11 cellular contexts compared by ENCODE assay signal in the genomic region with DNA sequence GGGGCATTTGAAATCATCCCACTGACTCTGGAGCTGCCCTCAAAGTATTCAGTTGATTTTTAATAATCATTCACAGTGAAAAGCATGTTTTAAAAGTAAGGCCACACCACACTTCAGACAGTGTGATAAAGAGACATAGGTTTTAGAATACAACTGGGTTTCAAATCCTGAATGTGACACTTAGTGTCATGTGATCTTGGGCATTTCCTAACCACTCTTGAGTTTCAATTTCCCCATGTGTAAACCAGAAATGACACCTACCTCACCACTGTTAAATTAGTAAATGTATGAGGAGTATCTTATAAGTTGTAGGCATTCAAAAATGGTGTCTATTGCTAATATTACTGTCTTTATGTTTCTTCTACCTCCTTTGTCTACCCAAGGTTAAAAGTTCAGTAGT. TPM values are rescaled to one million over a fixed set of nuclear protein-coding genes. Genes with fewer than 3 reads are reported as not detected.
DNase-seq lines count a peak whose midpoint lies in the region; ATAC-seq and TF ChIP-seq lines count a peak whose summit lies in the region.
"Had no signal": no experiment of that assay in that cellular context is flagged by ENCODE, and none has a peak within 500 bp of the region (broad histone marks: within the 10 kb centered on the region; RNA-seq: fewer than 3 reads in every experiment).

No MANE protein-coding gene starts in this region.

- peaks cover 43% of the 10 kb centered on the region for H3K36me3 ChIP-seq in SU-DHL-6 (ENCODE audit: low read length)
- H3K36me3 ChIP-seq in naive thymus-derived CD4-positive, alpha-beta T cell (ENCODE audit: control insufficient read depth in 2 of 3, insufficient read depth in 3 of 3, low read length in 3 of 3): peaks cover 0 to 29% (median 22%) of the 10 kb centered on the region in 3 experiments

- H3K9me3 ChIP-seq in SU-DHL-6 (ENCODE audit: insufficient read depth, low read length): no peaks in the 10 kb centered on the region
- no peaks in the 10 kb centered on the region for H3K9me3 ChIP-seq in naive thymus-derived CD4-positive, alpha-beta T cell (ENCODE audit: control insufficient read depth in 2 of 3, low read length in 3 of 3)

- no peak overlapping the region for H3K4me3 ChIP-seq in SU-DHL-6 (ENCODE audit: insufficient read depth, low read length, poor library complexity, severe bottlenecking)
- H3K4me3 ChIP-seq in naive thymus-derived CD4-positive, alpha-beta T cell (ENCODE audit: low read length): no peak overlapping the region
- H3K4me3 ChIP-seq: GM23338 had no signal

- no peak for DNase-seq in naive thymus-derived CD4-positive, alpha-beta T cell
- DNase-seq in T-helper 9 cell (no peak), pons (ENCODE audit: low spot score) (no peak), cortex of kidney (lab: John Stamatoyannopoulos, UW) (no peak)
- DNase-seq: right cardiac atrium had no signal

- intact Hi-C loops in naive thymus-derived CD4-positive, alpha-beta T cell (cut with micrococcal nuclease): no loop called here

- H3K27me3 Mint-ChIP-seq in naive thymus-derived CD4-positive, alpha-beta T cell: no peaks in the 10 kb centered on the region

- peaks cover 0 to 11% (median 3%) of the 10 kb centered on the region in 11 donors for H3K9me3 Mint-ChIP-seq in naive thymus-derived CD4-positive, alpha-beta T cell

- H3K36me3 Mint-ChIP-seq in naive thymus-derived CD4-positive, alpha-beta T cell: peaks cover 11 to 80% (median 46%) of the 10 kb centered on the region in 5 donors

- peaks cover 50 to 54% of the 10 kb centered on the region in 2 donors for H3K4me1 ChIP-seq in naive thymus-derived CD4-positive, alpha-beta T cell (ENCODE audit: control insufficient read depth in 2 of 2, insufficient read depth in 2 of 2, low read length in 2 of 2)

- H3K79me2 ChIP-seq in SU-DHL-6 (ENCODE audit: insufficient read depth, low read length): peaks cover 96% of the 10 kb centered on the region

- H3K27ac Mint-ChIP-seq in naive thymus-derived CD4-positive, alpha-beta T cell: peak overlapping the region in 8 of 9 donors; percentile 18 to 97 (median 68)
- H3K27ac Mint-ChIP-seq: GM23338 had no signal

- peak overlapping the region in 8 of 10 donors; percentile 58 to 99 (median 96) for H3K4me3 Mint-ChIP-seq in naive thymus-derived CD4-positive, alpha-beta T cell
- H3K4me3 Mint-ChIP-seq: GM23338 had no signal

- no peak overlapping the region for H3K9ac ChIP-seq in SU-DHL-6 (ENCODE audit: low read length)

- no peak for TF ChIP-seq CTCF in SU-DHL-6 (IDR thresholded peaks at IDR 0.05; ENCODE audit: insufficient read depth, low read length, poor library complexity, severe bottlenecking)

- no peaks in the 10 kb centered on the region for H3K27me3 ChIP-seq in SU-DHL-6 (ENCODE audit: low read length)
- H3K27me3 ChIP-seq in naive thymus-derived CD4-positive, alpha-beta T cell (ENCODE audit: control insufficient read depth in 2 of 2, insufficient read depth in 2 of 2, low read length in 2 of 2): no peaks in the 10 kb centered on the region

- no peak overlapping the region for H2AFZ ChIP-seq in SU-DHL-6 (ENCODE audit: low read depth, low read length, severe bottlenecking)
- H2AFZ ChIP-seq: GM23338 had no signal

- CTCF ChIA-PET in naive thymus-derived CD4-positive, alpha-beta T cell (lab: Charles Lee): no interaction called here

- H4K20me1 ChIP-seq in SU-DHL-6 (ENCODE audit: low read depth, low read length): peaks cover 27% of the 10 kb centered on the region; the same call in 1 of the 2 replicates

- POLR2A ChIA-PET in naive thymus-derived CD4-positive, alpha-beta T cell (lab: Charles Lee): interaction anchor here (0.7 to 1.4 kb wide), 5 partner anchors 30 to 129 kb away, joined by 3 to 6 read pairs (median 3); no protein-coding TSS in a partner anchor

- H3K4me2 ChIP-seq in SU-DHL-6 (ENCODE audit: low read depth, low read length, poor library complexity, severe bottlenecking): peak overlapping the region; percentile 85
- H3K4me2 ChIP-seq: GM23338 had no signal

- peaks cover 12% of the 10 kb centered on the region; the same call in 1 of the 2 replicates for H3F3A ChIP-seq in SU-DHL-6 (ENCODE audit: insufficient read depth)

- ATAC-seq in GM18520 (IDR thresholded peaks at IDR 0.05; ENCODE audit: unreplicated experiment) (peak; percentile 60), HG02678 (IDR thresholded peaks at IDR 0.05; ENCODE audit: unreplicated experiment) (peak; percentile 34), HG03571 (IDR thresholded peaks at IDR 0.05; ENCODE audit: unreplicated experiment) (no peak)
- peak; percentile 50 for ATAC-seq in naive thymus-derived CD4-positive, alpha-beta T cell
- ATAC-seq: GM23338, right cardiac atrium had no signal

- H3K27ac ChIP-seq in SU-DHL-6 (ENCODE audit: low read depth, low read length): peak overlapping the region; percentile 50; the same call in 1 of the 2 replicates
- H3K27ac ChIP-seq in naive thymus-derived CD4-positive, alpha-beta T cell (ENCODE audit: low read depth, low read length): peak overlapping the region; percentile 34
- H3K27ac ChIP-seq: RWPE1 had no signal

- H3K4me1 Mint-ChIP-seq in naive thymus-derived CD4-positive, alpha-beta T cell: peaks cover 69 to 85% (median 80%) of the 10 kb centered on the region in 7 donors

- H3K9me2 ChIP-seq in SU-DHL-6 (replicated peaks; ENCODE audit: insufficient read depth, low read length): no peaks in the 10 kb centered on the region

RNA-seq across cellular contexts. Expression of gene TMEM123, which starts 5.4 kb away (rescaled TPM):
- total RNA-seq in naive thymus-derived CD4-positive, alpha-beta T cell: 100 to 1,000 TPM; 270 to 495 (median 437) TPM
- polyA plus RNA-seq in naive thymus-derived CD4-positive, alpha-beta T cell: 100 to 1,000 TPM; 811 to 922 TPM
